In genomic region chr18:56402872-56403516, GRCh38 we compare ENCODE assay signal across 14 cellular contexts.
DNase-seq lines count a peak whose midpoint lies in the region; ATAC-seq and TF ChIP-seq lines count a peak whose summit lies in the region.
"Had no signal": no experiment of that assay in that cellular context is flagged by ENCODE, and none has a peak within 500 bp of the region (broad histone marks: within the 10 kb centered on the region; RNA-seq: fewer than 3 reads in every experiment).

No MANE protein-coding gene starts in this region.

- H3K27me3 Mint-ChIP-seq in CD8-positive, alpha-beta T cell (ENCODE audit: low read depth): peaks cover 5% of the 10 kb centered on the region
- H3K27me3 Mint-ChIP-seq: effector memory CD8-positive, alpha-beta T cell had no signal

- H3K27me3 ChIP-seq in skeletal muscle satellite cell (ENCODE audit: control insufficient read depth, insufficient read depth, low read length) (no peaks in the 10 kb centered on the region), MM.1S (replicated peaks; ENCODE audit: insufficient read depth, low read length) (no peaks in the 10 kb centered on the region)
- no peaks in the 10 kb centered on the region for H3K27me3 ChIP-seq in CD8-positive, alpha-beta T cell (ENCODE audit: insufficient read depth, low read length)

- no peak overlapping the region for H3K4me3 Mint-ChIP-seq in CD8-positive, alpha-beta T cell
- H3K4me3 Mint-ChIP-seq: activated T-cell treated with anti-CD3 and anti-CD28 coated beads, Interleukin-2, amount 50 U/mL, for 4 hours; effector memory CD8-positive, alpha-beta T cell had no signal

- CTCF ChIA-PET in CD8-positive, alpha-beta T cell (lab: Charles Lee): no interaction called here

- no peak for ATAC-seq in HG03025 (IDR thresholded peaks at IDR 0.05; ENCODE audit: low FRiP score, unreplicated experiment)
- no peak for ATAC-seq in HG02763 (IDR thresholded peaks at IDR 0.05; ENCODE audit: unreplicated experiment)
- no peak for ATAC-seq in CD8-positive, alpha-beta T cell
- ATAC-seq: activated T-cell treated with anti-CD3 and anti-CD28 coated beads, Interleukin-2, amount 50 U/mL, for 4 hours; effector memory CD8-positive, alpha-beta T cell; stimulated activated naive CD8-positive, alpha-beta T cell treated with anti-CD3 and anti-CD28 coated beads, Interleukin-15, Interleukin-2, amounts not matched to agents 100 U/mL and 50 U/mL, for 24 hours had no signal

- H3K79me2 ChIP-seq in MM.1S (ENCODE audit: low read length): no peaks in the 10 kb centered on the region

- no peaks in the 10 kb centered on the region for H3F3A ChIP-seq in MM.1S (ENCODE audit: insufficient read depth, low read length)

- H3K9me3 ChIP-seq in SK-N-MC (ENCODE audit: low read depth, low read length) (no peaks in the 10 kb centered on the region), skeletal muscle satellite cell (replicated peaks; ENCODE audit: low read length) (no peaks in the 10 kb centered on the region), MM.1S (replicated peaks; ENCODE audit: insufficient read depth, low read length) (no peaks in the 10 kb centered on the region)
- H3K9me3 ChIP-seq in CD8-positive, alpha-beta T cell (ENCODE audit: low read length): no peaks in the 10 kb centered on the region

- DNase-seq in H4 (ENCODE audit: low spot score) (peak; percentile 79), SK-N-MC (ENCODE audit: low read depth, low spot score) (peak; percentile 5), fibroblast of the conjunctiva (ENCODE audit: low read depth) (peak; percentile 71), MM.1S (no peak)
- DNase-seq in CD8-positive, alpha-beta T cell: no peak
- DNase-seq: activated T-cell treated with anti-CD3 and anti-CD28 coated beads, Interleukin-2, amount 50 U/mL, for 4 hours; effector memory CD8-positive, alpha-beta T cell; stimulated activated CD4-positive, alpha-beta T cell treated with anti-CD3 and anti-CD28 coated beads, Interleukin-12 subunit alpha, Interleukin-12 subunit beta, amount 100 ng/mL, for 4 hours; stimulated activated naive CD8-positive, alpha-beta T cell treated with anti-CD3 and anti-CD28 coated beads, Interleukin-15, Interleukin-2, amounts not matched to agents 100 U/mL and 50 U/mL, for 24 hours; T-helper 9 cell had no signal

- no peaks in the 10 kb centered on the region for H3K9me2 ChIP-seq in MM.1S (replicated peaks; ENCODE audit: insufficient read depth, low read length)

- no peak overlapping the region for H3K27ac Mint-ChIP-seq in CD8-positive, alpha-beta T cell
- H3K27ac Mint-ChIP-seq: effector memory CD8-positive, alpha-beta T cell had no signal

- no peaks in the 10 kb centered on the region for H4K20me1 ChIP-seq in MM.1S (ENCODE audit: insufficient read depth, low read length)

- H3K4me1 Mint-ChIP-seq in CD8-positive, alpha-beta T cell (ENCODE audit: low read depth): no peaks in the 10 kb centered on the region

- H3K9ac ChIP-seq in SK-N-MC (ENCODE audit: insufficient read length): no peak overlapping the region
- H3K9ac ChIP-seq in skeletal muscle satellite cell (ENCODE audit: low read depth, low read length): peak overlapping the region; percentile 76
- H3K9ac ChIP-seq in MM.1S (ENCODE audit: low read length): no peak overlapping the region

- no peaks in the 10 kb centered on the region for H3K9me3 Mint-ChIP-seq in CD8-positive, alpha-beta T cell
- H3K9me3 Mint-ChIP-seq: activated T-cell treated with anti-CD3 and anti-CD28 coated beads, Interleukin-2, amount 50 U/mL, for 4 hours had no signal

- POLR2A ChIA-PET in CD8-positive, alpha-beta T cell (lab: Charles Lee): no interaction called here

- H3K4me2 ChIP-seq in skeletal muscle satellite cell (ENCODE audit: low read length): peak overlapping the region; percentile 64
- no peak overlapping the region for H3K4me2 ChIP-seq in MM.1S (ENCODE audit: low read depth, low read length)

- intact Hi-C loops in CD8-positive, alpha-beta T cell (cut with DNase I, micrococcal nuclease): no loop called here

- no peak for TF ChIP-seq CTCF in MM.1S (IDR thresholded peaks at IDR 0.05; ENCODE audit: low read length)
- TF ChIP-seq CTCF in CD8-positive, alpha-beta T cell (IDR thresholded peaks at IDR 0.05): no peak

- no peak overlapping the region for H3K4me3 ChIP-seq in SK-N-MC
- peak overlapping the region; percentile 42 for H3K4me3 ChIP-seq in skeletal muscle satellite cell (ENCODE audit: low read length)
- H3K4me3 ChIP-seq in MM.1S (ENCODE audit: low read length): no peak overlapping the region
- no peak overlapping the region for H3K4me3 ChIP-seq in CD8-positive, alpha-beta T cell (ENCODE audit: low read depth, low read length)
- H3K4me3 ChIP-seq: lung had no signal

- peaks cover 21% of the 10 kb centered on the region for H3K4me1 ChIP-seq in skeletal muscle satellite cell (ENCODE audit: control insufficient read depth, insufficient read depth, low read length)
- H3K4me1 ChIP-seq in MM.1S (ENCODE audit: low read length): no peaks in the 10 kb centered on the region
- no peaks in the 10 kb centered on the region for H3K4me1 ChIP-seq in CD8-positive, alpha-beta T cell (ENCODE audit: insufficient read depth, low read length)

- H3K27ac ChIP-seq in SK-N-MC (no peak overlapping the region), MM.1S (ENCODE audit: low read length) (no peak overlapping the region)
- H3K27ac ChIP-seq in CD8-positive, alpha-beta T cell (ENCODE audit: low read depth, low read length): no peak overlapping the region

- H3K36me3 ChIP-seq in SK-N-MC (ENCODE audit: insufficient read depth, low read length) (no peaks in the 10 kb centered on the region), skeletal muscle satellite cell (ENCODE audit: insufficient read depth, low read length) (no peaks in the 10 kb centered on the region), MM.1S (replicated peaks; ENCODE audit: insufficient read depth, low read length) (no peaks in the 10 kb centered on the region)
- H3K36me3 ChIP-seq in CD8-positive, alpha-beta T cell (ENCODE audit: insufficient read depth, low read length): no peaks in the 10 kb centered on the region

- no peak overlapping the region for H2AFZ ChIP-seq in MM.1S (ENCODE audit: low read length)

- no peaks in the 10 kb centered on the region for H3K36me3 Mint-ChIP-seq in CD8-positive, alpha-beta T cell

Comparison
In these comparisons a context has a peak if more than half of its experiments do, and no peak if none do; other contexts are left out.
1. DNase-seq: peak in H4 (single experiment), SK-N-MC (single experiment) and fibroblast of the conjunctiva (single experiment); none in MM.1S (single experiment) and CD8-positive, alpha-beta T cell (0 of 7).